8 cellular contexts compared by ENCODE assay signal in the genomic region with DNA sequence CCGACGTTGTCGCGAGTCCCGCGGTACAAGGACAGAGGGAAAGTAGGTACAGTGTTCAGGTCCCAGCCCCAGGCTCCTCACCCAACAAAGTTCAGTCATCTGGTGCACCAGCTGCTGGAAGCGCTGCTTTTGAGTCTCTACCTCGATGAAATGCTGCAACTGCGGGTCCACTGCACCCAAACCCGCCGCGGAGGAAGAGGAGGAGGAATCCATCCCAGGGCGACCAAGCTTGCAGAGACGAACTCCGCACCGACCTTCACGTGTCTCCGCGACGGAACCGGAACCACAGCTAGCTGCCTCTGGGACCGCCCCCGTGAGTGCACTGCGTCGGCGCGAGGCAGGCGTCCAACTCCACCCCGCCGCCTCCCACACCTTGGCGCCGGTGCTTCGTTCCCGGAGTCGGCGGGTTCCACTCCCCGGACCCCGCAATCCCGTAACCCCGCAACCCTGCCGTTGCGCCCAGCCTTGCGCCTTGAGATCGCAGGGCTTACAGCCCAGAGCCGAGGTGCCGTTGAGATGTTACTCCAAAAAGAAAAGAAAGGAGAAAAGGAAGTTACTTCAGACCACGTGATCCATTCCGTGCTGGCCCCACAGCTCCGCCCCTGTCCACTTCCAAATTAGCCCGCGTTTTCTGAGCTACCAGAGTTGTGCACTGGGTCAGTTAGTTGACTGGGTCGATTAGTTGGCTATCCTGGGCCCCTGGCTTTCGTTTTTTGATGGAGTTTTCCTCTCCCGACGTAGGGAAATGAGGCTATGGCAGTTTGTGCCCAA. TPM values are rescaled to one million over a fixed set of nuclear protein-coding genes. Genes with fewer than 3 reads are reported as not detected.
A peak's percentile ranks its signal among the peaks of the same experiment; 100 is the strongest.
DNase-seq lines count a peak whose midpoint lies in the region; ATAC-seq and TF ChIP-seq lines count a peak whose summit lies in the region.

TIMM8A (minus strand) TSS at position 291 of the 771 bp plus-strand sequence; CDS start at position 213, 78 bp downstream.

- H3K27me3 ChIP-seq in HUES64 (ENCODE audit: insufficient read depth, low read length) (no peaks in the 10 kb centered on the region), mucosa of stomach (ENCODE audit: control insufficient read depth, insufficient read depth, low read length) (no peaks in the 10 kb centered on the region)

- H3K9me3 ChIP-seq in HUES64 (ENCODE audit: insufficient read depth, low read depth, low read length) (no peaks in the 10 kb centered on the region), mucosa of stomach (ENCODE audit: control insufficient read depth, low read length) (no peaks in the 10 kb centered on the region)

- H3K9ac ChIP-seq in HUES64 (ENCODE audit: low read depth, low read length) (peak within 1 kb of the TSS; percentile 97), mucosa of stomach (ENCODE audit: low read length) (peak within 1 kb of the TSS; percentile 75)

- DNase-seq in DMS 273 (lab: John Stamatoyannopoulos, UW; ENCODE audit: unreplicated experiment) (peak; percentile 92), OCI-M1 (lab: John Stamatoyannopoulos, UW) (peak; percentile 90), activated T-cell treated with anti-CD3 and anti-CD28 coated beads for 4 hours (peak; percentile 63), epithelial cell of proximal tubule (ENCODE audit: low read depth) (no peak)
- peak; percentile 50 to 51 for DNase-seq in stimulated activated CD8-positive, alpha-beta memory T cell treated with anti-CD3 and anti-CD28 coated beads, Interleukin-7, amount 100 ng/mL, for 1 hour (ENCODE audit: low read depth in 2 of 2)

- ATAC-seq in GM21515 (IDR thresholded peaks at IDR 0.05; ENCODE audit: unreplicated experiment) = peak; percentile 99

- H3K36me3 ChIP-seq in HUES64 (ENCODE audit: insufficient read depth, low read length) (peaks cover 19% of the 10 kb centered on the region), mucosa of stomach (ENCODE audit: control insufficient read depth, insufficient read depth, low read length) (no peaks in the 10 kb centered on the region)

- H3K4me3 ChIP-seq in HUES64 (ENCODE audit: low read length) = peak within 1 kb of the TSS; percentile 86
- peak within 1 kb of the TSS; percentile 76 for H3K4me3 ChIP-seq in epithelial cell of proximal tubule (ENCODE audit: low read depth, low read length)
- H3K4me3 ChIP-seq in mucosa of stomach (ENCODE audit: low read length) = peak within 1 kb of the TSS; percentile 80

- H3K4me1 ChIP-seq in HUES64 (ENCODE audit: insufficient read depth, low read length) = peaks cover 6% of the 10 kb centered on the region; the same call in 1 of the 2 replicates
- H3K4me1 ChIP-seq in mucosa of stomach (ENCODE audit: control insufficient read depth, insufficient read depth, low read length) = no peaks in the 10 kb centered on the region

- under 1% methylated on average over 52 of the region's 55 CpGs for WGBS in HUES64

- H3K27ac ChIP-seq in HUES64 (ENCODE audit: low read depth, low read length) = peak within 1 kb of the TSS; percentile 95

- no peak for TF ChIP-seq CTCF in epithelial cell of proximal tubule (conservative IDR thresholded peaks at IDR 0.05; ENCODE audit: low read depth, low read length)

RNA-seq across cellular contexts. Expression of gene TIMM8A, which starts in this region (rescaled TPM):
- polyA plus RNA-seq in HUES64 (2013, experiment 1 of 2) = 24.5 TPM
- 23.9 TPM for polyA plus RNA-seq in HUES64 (2013, experiment 2 of 2)
- 3.6 and 12.2 TPM in 2 replicates for total RNA-seq in epithelial cell of proximal tubule
